ENCODE assay signal across 5 cellular contexts in the genomic region with DNA sequence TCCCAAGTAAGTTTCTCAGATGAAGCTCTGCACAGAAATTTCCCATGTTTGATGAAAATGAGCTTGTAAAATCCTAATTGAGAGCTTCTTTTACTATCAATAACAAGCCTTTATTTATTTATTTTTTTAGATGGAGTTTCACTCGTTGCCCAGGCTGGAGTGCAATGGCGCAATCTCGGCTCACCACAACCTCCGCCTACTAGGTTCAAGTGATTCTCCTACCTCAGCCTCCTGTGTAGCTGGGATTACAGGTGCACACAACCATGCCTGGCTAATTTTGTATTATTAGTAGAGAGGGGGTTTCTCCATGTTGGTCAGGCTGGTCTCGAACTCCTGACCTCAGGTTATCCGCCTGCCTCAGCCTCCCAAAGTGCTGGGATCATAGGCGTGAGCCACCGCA. TPM values are rescaled to one million over a fixed set of nuclear protein-coding genes. Genes with fewer than 3 reads are reported as not detected.
"Had no signal": no experiment of that assay in that cellular context is flagged by ENCODE, and none has a peak within 500 bp of the region (broad histone marks: within the 10 kb centered on the region; RNA-seq: fewer than 3 reads in every experiment).

No MANE protein-coding gene starts in this region.

RNA-seq across cellular contexts. Expression of a gene that starts 20.6 kb away (rescaled TPM):
- total RNA-seq: GM23248, H4, HT1080 had no signal

RNA-seq across cellular contexts. Expression of a gene that starts 24.1 kb away (rescaled TPM):
- total RNA-seq: GM23248, H4, HepG2, HFFc6, HT1080 had no signal
